ENCODE assay signal across 8 cellular contexts in the genomic region with DNA sequence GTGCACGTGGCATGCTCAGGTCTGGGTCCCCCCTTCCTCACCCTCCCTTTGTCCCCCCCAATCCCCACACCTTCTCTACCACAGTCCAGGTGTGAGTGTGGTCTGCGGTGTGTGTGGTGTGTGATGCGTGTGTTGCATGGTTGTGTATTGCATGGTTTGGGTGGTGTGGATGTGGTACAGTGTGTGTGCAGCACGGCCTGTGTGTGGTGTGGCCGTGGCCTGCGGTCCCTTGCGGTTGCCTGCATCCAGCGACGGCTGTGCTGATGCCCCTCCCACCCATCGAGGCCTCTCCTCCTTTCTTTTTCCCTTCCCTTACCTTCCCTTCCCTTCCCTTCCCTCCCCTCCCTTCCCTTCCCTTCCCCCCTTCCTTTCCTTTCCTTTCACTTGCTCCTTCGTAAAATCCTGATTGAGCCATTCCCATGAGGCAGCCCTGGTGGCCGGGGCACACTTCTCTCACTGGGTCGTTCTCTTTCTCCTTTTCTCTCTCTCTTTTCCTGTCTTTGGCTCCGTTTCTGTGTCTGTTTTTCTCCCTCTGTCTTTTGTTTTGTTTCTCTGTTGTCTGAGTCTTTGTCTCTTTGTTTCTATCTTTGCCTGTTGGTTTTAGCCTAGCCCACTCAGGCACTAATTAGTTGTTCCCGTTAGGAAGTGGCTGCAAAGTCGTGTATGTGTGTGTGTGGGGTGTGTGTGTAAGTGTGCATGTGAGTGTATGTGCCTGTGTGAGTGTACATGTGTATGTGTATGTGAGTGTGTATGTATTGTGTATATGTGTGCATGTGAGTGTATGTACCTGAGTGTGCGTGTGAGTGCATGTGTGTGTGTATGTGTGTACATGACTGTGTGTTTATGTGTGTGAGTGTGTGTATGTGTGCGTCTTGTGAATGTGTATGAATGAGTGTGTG.
DNase-seq lines count a peak whose midpoint lies in the region; ATAC-seq and TF ChIP-seq lines count a peak whose summit lies in the region.

No MANE protein-coding gene starts in this region.

- no peak overlapping the region for H2BK120ac ChIP-seq in IMR-90 (ENCODE audit: low read depth, low read length)

- no peaks in the 10 kb centered on the region for H3K4me1 ChIP-seq in IMR-90 (ENCODE audit: control insufficient read depth, insufficient read depth, low read length)
- peaks cover 5% of the 10 kb centered on the region for H3K4me1 ChIP-seq in ovary (ENCODE audit: insufficient read depth)
- peaks cover 0 to 28% (median 14%) of the 10 kb centered on the region in 4 donors for H3K4me1 ChIP-seq in tibial artery

- dilution Hi-C loops in IMR-90 (cut with HindIII; ENCODE audit: low sequenced_read_pairs, unreplicated experiment) = no loop called here

- H3K27ac ChIP-seq in IMR-90 (ENCODE audit: insufficient read depth, low read length) (no peak overlapping the region), ovary (no peak overlapping the region), tibial artery (no peak overlapping the region)

- no peak overlapping the region for H2BK5ac ChIP-seq in IMR-90 (ENCODE audit: low read depth, low read length, poor library complexity, severe bottlenecking)

- H4K5ac ChIP-seq in IMR-90 (ENCODE audit: low read depth, low read length) = no peak overlapping the region

- H3K18ac ChIP-seq in IMR-90 (ENCODE audit: low read depth, low read length) = no peak overlapping the region

- no peaks in the 10 kb centered on the region for H3K36me3 ChIP-seq in IMR-90 (ENCODE audit: control insufficient read depth, insufficient read depth, low read length)
- H3K36me3 ChIP-seq in ovary = no peaks in the 10 kb centered on the region
- H3K36me3 ChIP-seq in tibial artery = no peaks in the 10 kb centered on the region

- peak overlapping the region; percentile 90 for H2AK5ac ChIP-seq in IMR-90 (ENCODE audit: low read depth, low read length)

- no peaks in the 10 kb centered on the region for H3K79me1 ChIP-seq in IMR-90 (ENCODE audit: low read depth in 1 of 2, low read length in 2 of 2)

- no peak for TF ChIP-seq EP300 in ovary (IDR thresholded peaks at IDR 0.05)

- peak overlapping the region; percentile 80 for H3K4me2 ChIP-seq in IMR-90 (ENCODE audit: low read depth, low read length)

- TF ChIP-seq POLR2A in IMR-90 (IDR thresholded peaks at IDR 0.05; ENCODE audit: low read depth, low read length) = no peak
- no peak for TF ChIP-seq POLR2A in ovary (IDR thresholded peaks at IDR 0.05)

- peak; percentile 54 for DNase-seq in NCI-H1092 treated with DMSO at 0.1 percent for 48 hours (lab: John Stamatoyannopoulos, UW)
- no peak for DNase-seq in NCI-H1092 (lab: John Stamatoyannopoulos, UW)
- DNase-seq in IMR-90 = no peak
- DNase-seq in cardiac fibroblast (ENCODE audit: low read depth in 2 of 2) = peak in 1 of 2 donors; percentile 11
- DNase-seq in ovary = no peak
- no peak for DNase-seq in tibial artery
- no peak for DNase-seq in activated CD4-positive, alpha-beta T cell treated with anti-CD3 and anti-CD28 coated beads for 48 hours

- no peak for TF ChIP-seq CTCF in IMR-90 (conservative IDR thresholded peaks at IDR 0.05; ENCODE audit: low read depth, low read length)
- TF ChIP-seq CTCF in cardiac fibroblast (IDR thresholded peaks at IDR 0.05; ENCODE audit: low read depth, low read length) = peak; percentile 5
- no peak for TF ChIP-seq CTCF in ovary (IDR thresholded peaks at IDR 0.05)
- no peak for TF ChIP-seq CTCF in tibial artery (IDR thresholded peaks at IDR 0.05)

- BruUV-seq in IMR-90 (replicated peaks; lab: Mats Ljungman, UMichigan) = no TSS peak

- H3K14ac ChIP-seq in IMR-90 (replicated peaks; ENCODE audit: low read depth, low read length) = peak overlapping the region; percentile 43

- POLR2A ChIA-PET in IMR-90 (lab: Charles Lee; ENCODE audit: unreplicated experiment) = no interaction called here

- H3K27me3 ChIP-seq in IMR-90 (ENCODE audit: control insufficient read depth, insufficient read depth, low read length) (peaks cover 57% of the 10 kb centered on the region), ovary (no peaks in the 10 kb centered on the region), tibial artery (peaks cover 0 to 53% of the 10 kb centered on the region in 2 donors)

- no peak overlapping the region for H2BK20ac ChIP-seq in IMR-90 (ENCODE audit: low read depth, low read length)

- H2AFZ ChIP-seq in IMR-90 (replicated peaks; ENCODE audit: low read length, poor library complexity) = peak overlapping the region; percentile 88

- in situ Hi-C loops in IMR-90 (cut with MboI; ENCODE audit: low sequenced_read_pairs) = no loop called here

- intact Hi-C loops in IMR-90 (cut with micrococcal nuclease) (no loop called here), ovary (cut with DNase I) (no loop called here), tibial artery (cut with DNase I; ENCODE audit: low total_unique reads) (no loop called here)

- peak overlapping the region; percentile 20; the same call in 1 of the 2 replicates for H3K4ac ChIP-seq in IMR-90 (ENCODE audit: low read depth, low read length)

- H4K8ac ChIP-seq in IMR-90 (ENCODE audit: low read depth in 2 of 2, low read length in 2 of 2) = peak overlapping the region in 1 of 2 experiments; percentile 62; a peak in 1 of 4 replicates

- no peak overlapping the region for H3K56ac ChIP-seq in IMR-90 (ENCODE audit: extremely low read depth, insufficient read depth, low read length)

- CTCF ChIA-PET in IMR-90 (lab: Yijun Ruan, JAX) = no interaction called here

- H2BK15ac ChIP-seq in IMR-90 (ENCODE audit: low read depth, low read length) = no peak overlapping the region

- no peaks in the 10 kb centered on the region for H3K9me3 ChIP-seq in IMR-90 (ENCODE audit: control insufficient read depth, insufficient read depth, low read length)
- H3K9me3 ChIP-seq in ovary = no peaks in the 10 kb centered on the region
- H3K9me3 ChIP-seq in tibial artery = no peaks in the 10 kb centered on the region

- peak overlapping the region; percentile 37 for H2AK9ac ChIP-seq in IMR-90 (replicated peaks; ENCODE audit: low read depth, low read length, poor library complexity)

- H3K4me3 ChIP-seq in IMR-90 (ENCODE audit: insufficient read depth, low read depth, low read length) (peak overlapping the region; percentile 47; the same call in 1 of the 2 replicates), cardiac fibroblast (replicated peaks in 1 of 2; ENCODE audit: low read depth in 2 of 2, low read length in 2 of 2) (peak overlapping the region; percentile 40 to 47), ovary (peak overlapping the region; percentile 20), tibial artery (peak overlapping the region in 1 of 2 donors; percentile 44)

- no peak for TF ChIP-seq RAD21 in IMR-90 (IDR thresholded peaks at IDR 0.05; ENCODE audit: low read length)

- no peaks in the 10 kb centered on the region; the same call in 1 of the 2 replicates for H4K20me1 ChIP-seq in IMR-90 (ENCODE audit: insufficient read depth, low read length)

- 0% methylated on average over 1 of the region's 18 CpGs; no CpG with 5 or more reads in 1 of the 2 experiments for WGBS in IMR-90 (ENCODE audit: extremely low coverage in 2 of 2, insufficient read length in 1 of 2), 2 experiments
- 18 to 39% (median 23%) methylated on average over 18 of the region's 18 CpGs for WGBS in ovary, 3 donors

- H3K23ac ChIP-seq in IMR-90 (ENCODE audit: low read depth, low read length) = peak overlapping the region; percentile 76; the same call in 1 of the 2 replicates

- ATAC-seq in IMR-90 (ENCODE audit: low read depth) = no peak
- no peak for ATAC-seq in HG03159 (IDR thresholded peaks at IDR 0.05; ENCODE audit: unreplicated experiment)

- H4K91ac ChIP-seq in IMR-90 (ENCODE audit: insufficient read depth, low read depth, low read length) = no peak overlapping the region; the same call in 1 of the 2 replicates

- H3K9me1 ChIP-seq in IMR-90 (ENCODE audit: insufficient read depth, low read length) = peaks cover 8% of the 10 kb centered on the region; the same call in 1 of the 2 replicates

- no peak overlapping the region for H3K9ac ChIP-seq in IMR-90 (ENCODE audit: low read depth, low read length)

TF ChIP-seq in IMR-90, 13 proteins besides CTCF, POLR2A, EP300 and RAD21:
- no peak for TF ChIP-seq CHD1 (IDR thresholded peaks at IDR 0.05; ENCODE audit: low read depth, low read length)
- TF ChIP-seq CEBPB (IDR thresholded peaks at IDR 0.05; ENCODE audit: low read depth, low read length) = no peak
- TF ChIP-seq MAZ (IDR thresholded peaks at IDR 0.05; ENCODE audit: borderline replicate concordance, low read depth, low read length) = no peak; the same call in 1 of the 2 replicates
- TF ChIP-seq RFX5 (IDR thresholded peaks at IDR 0.05; ENCODE audit: low read depth, low read length) = no peak
- TF ChIP-seq NFE2L2 (IDR thresholded peaks at IDR 0.05; ENCODE audit: low read depth, low read length) = no peak
- no peak for TF ChIP-seq ELK1 (IDR thresholded peaks at IDR 0.05; ENCODE audit: borderline replicate concordance, low read depth, low read length)
- TF ChIP-seq RCOR1 (IDR thresholded peaks at IDR 0.05; ENCODE audit: insufficient replicate concordance, low read length) = no peak
- no peak for TF ChIP-seq FOS (IDR thresholded peaks at IDR 0.05; ENCODE audit: low read depth, low read length)
- TF ChIP-seq SMC3 (IDR thresholded peaks at IDR 0.05; ENCODE audit: low read depth, low read length) = no peak
- TF ChIP-seq MXI1 (IDR thresholded peaks at IDR 0.05; ENCODE audit: borderline replicate concordance, low read depth, low read length) = no peak
- no peak for TF ChIP-seq MAFK (IDR thresholded peaks at IDR 0.05; ENCODE audit: low read depth, low read length)
- no peak for TF ChIP-seq USF2 (IDR thresholded peaks at IDR 0.05; ENCODE audit: low read depth, low read length)
- TF ChIP-seq BHLHE40 (IDR thresholded peaks at IDR 0.05; ENCODE audit: low read depth, low read length) = no peak
